Comparison of ENCODE assay signal across 8 cellular contexts in the genomic region with DNA sequence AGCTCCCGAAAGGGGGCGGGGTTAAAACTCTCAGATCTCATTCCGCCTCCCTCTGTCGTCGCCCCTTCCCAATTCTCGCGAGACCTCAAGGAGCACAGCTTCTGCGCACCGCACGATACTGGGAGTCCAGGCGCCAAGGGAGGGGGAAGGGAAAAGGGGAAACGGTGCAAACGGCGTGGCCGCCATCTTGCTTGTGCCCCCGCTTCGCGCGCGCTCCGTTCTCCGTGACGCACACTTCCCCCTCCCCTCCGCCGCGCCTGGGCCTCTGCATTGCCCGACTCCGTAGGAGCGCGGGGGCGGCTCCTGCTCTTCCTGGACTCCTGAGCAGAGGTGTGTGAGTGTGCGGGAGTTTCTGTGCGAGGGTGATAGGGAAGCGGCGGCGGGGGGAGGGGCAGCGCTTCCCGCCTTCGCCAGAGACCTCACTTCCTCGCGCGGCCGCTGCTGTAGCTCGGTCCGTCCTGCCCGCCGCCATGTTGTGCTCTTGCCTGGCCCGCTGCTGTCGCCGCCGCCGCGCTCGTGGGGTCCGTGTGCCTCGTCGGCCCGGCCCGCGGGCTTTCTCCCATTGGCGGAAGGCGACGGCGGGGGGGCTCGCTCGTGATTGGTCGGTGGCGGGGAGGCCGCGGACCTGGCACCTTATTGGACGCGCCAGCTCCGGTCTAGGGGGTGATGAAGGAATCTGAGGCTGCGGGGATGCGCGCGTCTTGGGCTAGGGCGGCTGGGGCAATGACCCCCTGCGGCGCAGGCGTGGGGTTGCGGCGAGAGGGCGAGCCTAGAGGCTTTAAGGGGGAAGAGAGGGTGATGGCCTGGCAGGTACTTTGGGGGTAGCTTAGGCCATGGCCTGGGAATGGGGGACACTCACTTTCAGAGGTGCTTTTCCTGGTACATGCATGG.
DNase-seq lines count a peak whose midpoint lies in the region; ATAC-seq lines count a peak whose summit lies in the region.

A gene (plus strand): TSS at position 167 of the 891 bp plus-strand sequence. CDS start 47,140 bp downstream, outside the sequence.

- DNase-seq in Ammon's horn (ENCODE audit: low spot score) (peak; percentile 97), GM19238 (ENCODE audit: insufficient read length, low spot score) (peak; percentile 88), NCI-H524 treated with DMSO at 0.1 percent for 48 hours (lab: John Stamatoyannopoulos, UW) (peak; percentile 72), kidney tubule cell (ENCODE audit: low spot score) (peak; percentile 98)
- peak; percentile 94 to 96 for DNase-seq in activated CD4-positive, alpha-beta T cell treated with anti-CD3 and anti-CD28 coated beads for 4 hours
- peak; percentile 81 to 96 (median 88) for DNase-seq in stimulated activated CD4-positive, alpha-beta T cell treated with anti-CD3 and anti-CD28 coated beads, Interleukin-1b, Interleukin-23, amount 100 ng/mL, for 24 hours (ENCODE audit: low read depth in 4 of 4, low spot score in 1 of 4)

- peak within 1 kb of the TSS; percentile 99 for H3K27ac ChIP-seq in cingulate gyrus (ENCODE audit: low read depth, low read length)

- ATAC-seq in HG03442 (IDR thresholded peaks at IDR 0.05; ENCODE audit: unreplicated experiment), result peak; percentile 68

Comparison
In these comparisons a context has a peak if more than half of its experiments do, and no peak if none do; other contexts are left out.
1. Peak in every context shown above with its lines: DNase-seq, ATAC-seq and H3K27ac ChIP-seq.